2 cellular contexts compared by ENCODE assay signal in the genomic region with DNA sequence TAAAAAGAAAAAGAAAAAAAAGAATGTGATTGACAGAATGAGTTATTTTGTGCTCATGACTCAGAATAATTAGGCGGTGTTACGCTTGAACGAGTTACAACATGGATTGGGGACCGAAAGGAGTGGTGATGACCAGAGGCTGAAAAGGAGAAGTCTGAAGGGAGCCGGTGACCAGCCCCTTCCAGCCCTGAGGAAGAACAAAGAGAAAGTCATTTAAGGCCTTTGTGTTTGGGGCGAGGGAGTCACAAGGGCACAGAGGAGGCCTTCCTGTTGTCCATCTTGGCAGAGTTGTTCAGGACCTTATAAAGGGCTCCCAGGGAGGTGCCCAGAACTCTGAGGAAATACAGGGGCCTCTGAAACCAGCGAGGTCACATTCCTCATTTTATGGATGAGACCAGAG.
A peak's percentile ranks its signal among the peaks of the same experiment; 100 is the strongest.
TF ChIP-seq lines count a peak whose summit lies in the region.

No MANE protein-coding gene starts in this region.

TF ChIP-seq in liver, 16 proteins besides CTCF, POLR2A, EP300 and RAD21:
- no peak for TF ChIP-seq GABPA (IDR thresholded peaks at IDR 0.05 in 1 of 2, conservative IDR thresholded peaks at IDR 0.05 in 1 of 2)
- TF ChIP-seq NR2F2 (IDR thresholded peaks at IDR 0.05): peak; percentile 72

TF ChIP-seq in HepG2, 621 proteins besides CTCF, POLR2A, EP300 and RAD21:
- TF ChIP-seq CHCHD3 (CRISPR knock-in tag; IDR thresholded peaks at IDR 0.05) (no peak), ZNF460 (CRISPR knock-in tag; IDR thresholded peaks at IDR 0.05; ENCODE audit: borderline replicate concordance) (no peak), SP4 (CRISPR knock-in tag; IDR thresholded peaks at IDR 0.05) (no peak), ZBTB42 (CRISPR knock-in tag; IDR thresholded peaks at IDR 0.05) (no peak), YEATS2 (CRISPR knock-in tag; IDR thresholded peaks at IDR 0.05; ENCODE audit: borderline replicate concordance) (no peak), FOXA3 (CRISPR knock-in tag; IDR thresholded peaks at IDR 0.05) (no peak), MED1 (CRISPR knock-in tag; IDR thresholded peaks at IDR 0.05) (no peak), ZNF550 (CRISPR knock-in tag; IDR thresholded peaks at IDR 0.05; ENCODE audit: borderline replicate concordance) (no peak), TBX3 (IDR thresholded peaks at IDR 0.05; ENCODE audit: borderline replicate concordance) (no peak), SMAD1 (CRISPR knock-in tag; IDR thresholded peaks at IDR 0.05; ENCODE audit: borderline replicate concordance, low read depth) (no peak), PHF20 (CRISPR knock-in tag; IDR thresholded peaks at IDR 0.05) (no peak), MAZ (IDR thresholded peaks at IDR 0.05; ENCODE audit: borderline replicate concordance, low read depth, low read length) (no peak), MAZ (CRISPR knock-in tag; IDR thresholded peaks at IDR 0.05; ENCODE audit: low read depth) (no peak), JARID2 (CRISPR knock-in tag; IDR thresholded peaks at IDR 0.05; ENCODE audit: insufficient replicate concordance) (no peak), ZNF781 (CRISPR knock-in tag; IDR thresholded peaks at IDR 0.05; ENCODE audit: borderline replicate concordance, not compliant biosample characterization) (no peak), HCFC1 (IDR thresholded peaks at IDR 0.05; ENCODE audit: low read depth, low read length) (no peak), ZFP36L2 (CRISPR knock-in tag; IDR thresholded peaks at IDR 0.05) (no peak)
- TF ChIP-seq, protein P1, sequence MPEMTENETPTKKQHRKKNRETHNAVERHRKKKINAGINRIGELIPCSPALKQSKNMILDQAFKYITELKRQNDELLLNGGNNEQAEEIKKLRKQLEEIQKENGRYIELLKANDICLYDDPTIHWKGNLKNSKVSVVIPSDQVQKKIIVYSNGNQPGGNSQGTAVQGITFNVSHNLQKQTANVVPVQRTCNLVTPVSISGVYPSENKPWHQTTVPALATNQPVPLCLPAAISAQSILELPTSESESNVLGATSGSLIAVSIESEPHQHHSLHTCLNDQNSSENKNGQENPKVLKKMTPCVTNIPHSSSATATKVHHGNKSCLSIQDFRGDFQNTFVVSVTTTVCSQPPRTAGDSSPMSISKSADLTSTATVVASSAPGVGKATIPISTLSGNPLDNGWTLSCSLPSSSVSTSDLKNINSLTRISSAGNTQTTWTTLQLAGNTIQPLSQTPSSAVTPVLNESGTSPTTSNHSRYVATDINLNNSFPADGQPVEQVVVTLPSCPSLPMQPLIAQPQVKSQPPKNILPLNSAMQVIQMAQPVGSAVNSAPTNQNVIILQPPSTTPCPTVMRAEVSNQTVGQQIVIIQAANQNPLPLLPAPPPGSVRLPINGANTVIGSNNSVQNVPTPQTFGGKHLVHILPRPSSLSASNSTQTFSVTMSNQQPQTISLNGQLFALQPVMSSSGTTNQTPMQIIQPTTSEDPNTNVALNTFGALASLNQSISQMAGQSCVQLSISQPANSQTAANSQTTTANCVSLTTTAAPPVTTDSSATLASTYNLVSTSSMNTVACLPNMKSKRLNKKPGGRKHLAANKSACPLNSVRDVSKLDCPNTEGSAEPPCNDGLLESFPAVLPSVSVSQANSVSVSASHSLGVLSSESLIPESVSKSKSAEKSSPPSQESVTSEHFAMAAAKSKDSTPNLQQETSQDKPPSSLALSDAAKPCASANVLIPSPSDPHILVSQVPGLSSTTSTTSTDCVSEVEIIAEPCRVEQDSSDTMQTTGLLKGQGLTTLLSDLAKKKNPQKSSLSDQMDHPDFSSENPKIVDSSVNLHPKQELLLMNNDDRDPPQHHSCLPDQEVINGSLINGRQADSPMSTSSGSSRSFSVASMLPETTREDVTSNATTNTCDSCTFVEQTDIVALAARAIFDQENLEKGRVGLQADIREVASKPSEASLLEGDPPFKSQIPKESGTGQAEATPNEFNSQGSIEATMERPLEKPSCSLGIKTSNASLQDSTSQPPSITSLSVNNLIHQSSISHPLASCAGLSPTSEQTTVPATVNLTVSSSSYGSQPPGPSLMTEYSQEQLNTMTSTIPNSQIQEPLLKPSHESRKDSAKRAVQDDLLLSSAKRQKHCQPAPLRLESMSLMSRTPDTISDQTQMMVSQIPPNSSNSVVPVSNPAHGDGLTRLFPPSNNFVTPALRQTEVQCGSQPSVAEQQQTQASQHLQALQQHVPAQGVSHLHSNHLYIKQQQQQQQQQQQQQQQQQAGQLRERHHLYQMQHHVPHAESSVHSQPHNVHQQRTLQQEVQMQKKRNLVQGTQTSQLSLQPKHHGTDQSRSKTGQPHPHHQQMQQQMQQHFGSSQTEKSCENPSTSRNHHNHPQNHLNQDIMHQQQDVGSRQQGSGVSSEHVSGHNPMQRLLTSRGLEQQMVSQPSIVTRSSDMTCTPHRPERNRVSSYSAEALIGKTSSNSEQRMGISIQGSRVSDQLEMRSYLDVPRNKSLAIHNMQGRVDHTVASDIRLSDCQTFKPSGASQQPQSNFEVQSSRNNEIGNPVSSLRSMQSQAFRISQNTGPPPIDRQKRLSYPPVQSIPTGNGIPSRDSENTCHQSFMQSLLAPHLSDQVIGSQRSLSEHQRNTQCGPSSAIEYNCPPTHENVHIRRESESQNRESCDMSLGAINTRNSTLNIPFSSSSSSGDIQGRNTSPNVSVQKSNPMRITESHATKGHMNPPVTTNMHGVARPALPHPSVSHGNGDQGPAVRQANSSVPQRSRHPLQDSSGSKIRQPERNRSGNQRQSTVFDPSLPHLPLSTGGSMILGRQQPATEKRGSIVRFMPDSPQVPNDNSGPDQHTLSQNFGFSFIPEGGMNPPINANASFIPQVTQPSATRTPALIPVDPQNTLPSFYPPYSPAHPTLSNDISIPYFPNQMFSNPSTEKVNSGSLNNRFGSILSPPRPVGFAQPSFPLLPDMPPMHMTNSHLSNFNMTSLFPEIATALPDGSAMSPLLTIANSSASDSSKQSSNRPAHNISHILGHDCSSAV (CRISPR knock-in tag; IDR thresholded peaks at IDR 0.05; ENCODE audit: borderline replicate concordance): no peak
- TF ChIP-seq, protein P2, sequence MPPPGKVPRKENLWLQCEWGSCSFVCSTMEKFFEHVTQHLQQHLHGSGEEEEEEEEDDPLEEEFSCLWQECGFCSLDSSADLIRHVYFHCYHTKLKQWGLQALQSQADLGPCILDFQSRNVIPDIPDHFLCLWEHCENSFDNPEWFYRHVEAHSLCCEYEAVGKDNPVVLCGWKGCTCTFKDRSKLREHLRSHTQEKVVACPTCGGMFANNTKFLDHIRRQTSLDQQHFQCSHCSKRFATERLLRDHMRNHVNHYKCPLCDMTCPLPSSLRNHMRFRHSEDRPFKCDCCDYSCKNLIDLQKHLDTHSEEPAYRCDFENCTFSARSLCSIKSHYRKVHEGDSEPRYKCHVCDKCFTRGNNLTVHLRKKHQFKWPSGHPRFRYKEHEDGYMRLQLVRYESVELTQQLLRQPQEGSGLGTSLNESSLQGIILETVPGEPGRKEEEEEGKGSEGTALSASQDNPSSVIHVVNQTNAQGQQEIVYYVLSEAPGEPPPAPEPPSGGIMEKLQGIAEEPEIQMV (CRISPR knock-in tag; IDR thresholded peaks at IDR 0.05; ENCODE audit: low read depth): no peak
- TF ChIP-seq, protein P3, sequence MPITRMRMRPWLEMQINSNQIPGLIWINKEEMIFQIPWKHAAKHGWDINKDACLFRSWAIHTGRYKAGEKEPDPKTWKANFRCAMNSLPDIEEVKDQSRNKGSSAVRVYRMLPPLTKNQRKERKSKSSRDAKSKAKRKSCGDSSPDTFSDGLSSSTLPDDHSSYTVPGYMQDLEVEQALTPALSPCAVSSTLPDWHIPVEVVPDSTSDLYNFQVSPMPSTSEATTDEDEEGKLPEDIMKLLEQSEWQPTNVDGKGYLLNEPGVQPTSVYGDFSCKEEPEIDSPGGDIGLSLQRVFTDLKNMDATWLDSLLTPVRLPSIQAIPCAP (CRISPR knock-in tag; IDR thresholded peaks at IDR 0.05; ENCODE audit: low read depth): no peak
- TF ChIP-seq, protein P4, sequence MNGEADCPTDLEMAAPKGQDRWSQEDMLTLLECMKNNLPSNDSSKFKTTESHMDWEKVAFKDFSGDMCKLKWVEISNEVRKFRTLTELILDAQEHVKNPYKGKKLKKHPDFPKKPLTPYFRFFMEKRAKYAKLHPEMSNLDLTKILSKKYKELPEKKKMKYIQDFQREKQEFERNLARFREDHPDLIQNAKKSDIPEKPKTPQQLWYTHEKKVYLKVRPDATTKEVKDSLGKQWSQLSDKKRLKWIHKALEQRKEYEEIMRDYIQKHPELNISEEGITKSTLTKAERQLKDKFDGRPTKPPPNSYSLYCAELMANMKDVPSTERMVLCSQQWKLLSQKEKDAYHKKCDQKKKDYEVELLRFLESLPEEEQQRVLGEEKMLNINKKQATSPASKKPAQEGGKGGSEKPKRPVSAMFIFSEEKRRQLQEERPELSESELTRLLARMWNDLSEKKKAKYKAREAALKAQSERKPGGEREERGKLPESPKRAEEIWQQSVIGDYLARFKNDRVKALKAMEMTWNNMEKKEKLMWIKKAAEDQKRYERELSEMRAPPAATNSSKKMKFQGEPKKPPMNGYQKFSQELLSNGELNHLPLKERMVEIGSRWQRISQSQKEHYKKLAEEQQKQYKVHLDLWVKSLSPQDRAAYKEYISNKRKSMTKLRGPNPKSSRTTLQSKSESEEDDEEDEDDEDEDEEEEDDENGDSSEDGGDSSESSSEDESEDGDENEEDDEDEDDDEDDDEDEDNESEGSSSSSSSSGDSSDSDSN (CRISPR knock-in tag; IDR thresholded peaks at IDR 0.05): no peak
TF ChIP-seq in HepG2: peak in this region for 0.
